Comparison of ENCODE assay signal across 8 cellular contexts in genomic region chr3:133926736-133927542, GRCh38. TPM values are rescaled to one million over a fixed set of nuclear protein-coding genes. Genes with fewer than 3 reads are reported as not detected.
DNase-seq lines count a peak whose midpoint lies in the region; ATAC-seq and TF ChIP-seq lines count a peak whose summit lies in the region.

No MANE protein-coding gene starts in this region.

- no peak overlapping the region for H3K27ac Mint-ChIP-seq in activated CD4-positive, alpha-beta T cell treated with anti-CD3 and anti-CD28 coated beads for 36 hours
- H3K27ac Mint-ChIP-seq in endothelial cell (ENCODE audit: unreplicated experiment) (no peak overlapping the region), neural crest cell (ENCODE audit: unreplicated experiment) (no peak overlapping the region)

- no peak for DNase-seq in activated CD4-positive, alpha-beta T cell treated with anti-CD3 and anti-CD28 coated beads for 36 hours
- no peak for DNase-seq in activated CD4-positive, alpha-beta T cell treated with anti-CD3 and anti-CD28 coated beads for 48 hours
- DNase-seq in Kasumi-1 (lab: John Stamatoyannopoulos, UW) (peak; percentile 22 to 43), endothelial cell (ENCODE audit: low spot score) (no peak), neural crest cell (ENCODE audit: low read depth, low spot score) (peak; percentile 20), SKM-1 (lab: John Stamatoyannopoulos, UW; ENCODE audit: unreplicated experiment) (no peak), hepatic stellate cell (ENCODE audit: low spot score) (no peak)
- no peak for DNase-seq in stimulated activated CD4-positive, alpha-beta T cell treated with anti-CD3 and anti-CD28 coated beads, Interleukin-4, amount 100 ng/mL, for 1 hour

- no peaks in the 10 kb centered on the region for H3K36me3 Mint-ChIP-seq in activated CD4-positive, alpha-beta T cell treated with anti-CD3 and anti-CD28 coated beads for 36 hours (ENCODE audit: low read depth)
- H3K36me3 Mint-ChIP-seq in endothelial cell (ENCODE audit: low read depth, unreplicated experiment) (no peaks in the 10 kb centered on the region), neural crest cell (ENCODE audit: low read depth) (no peaks in the 10 kb centered on the region)

- no peak for ATAC-seq in activated CD4-positive, alpha-beta T cell treated with anti-CD3 and anti-CD28 coated beads for 36 hours

- H3K4me3 Mint-ChIP-seq in activated CD4-positive, alpha-beta T cell treated with anti-CD3 and anti-CD28 coated beads for 36 hours, result peak overlapping the region; percentile 29
- H3K4me3 Mint-ChIP-seq in endothelial cell (ENCODE audit: unreplicated experiment) (peak overlapping the region; percentile 42), neural crest cell (peak overlapping the region; percentile 84)

- intact Hi-C loops in activated CD4-positive, alpha-beta T cell treated with anti-CD3 and anti-CD28 coated beads for 36 hours (cut with DNase I, micrococcal nuclease), result loop anchor here (1.0 to 10.0 kb wide), 9 partner anchors 106 to 1200 kb away; partner anchors contain the start of gene TOPBP1 (in 1 of the 2)

- no peak for TF ChIP-seq CTCF in endothelial cell (IDR thresholded peaks at IDR 0.05; ENCODE audit: unreplicated experiment)
- TF ChIP-seq CTCF in neural crest cell (conservative IDR thresholded peaks at IDR 0.05), result no peak

- CTCF ChIA-PET in activated CD4-positive, alpha-beta T cell treated with anti-CD3 and anti-CD28 coated beads for 36 hours (lab: Charles Lee), result no interaction called here

- peaks cover 16% of the 10 kb centered on the region for H3K27me3 Mint-ChIP-seq in activated CD4-positive, alpha-beta T cell treated with anti-CD3 and anti-CD28 coated beads for 36 hours
- H3K27me3 Mint-ChIP-seq in endothelial cell (ENCODE audit: unreplicated experiment), result peaks cover 12% of the 10 kb centered on the region
- H3K27me3 Mint-ChIP-seq in neural crest cell (ENCODE audit: low read depth), result peaks cover 27% of the 10 kb centered on the region

- peaks cover 6% of the 10 kb centered on the region for H3K4me1 Mint-ChIP-seq in activated CD4-positive, alpha-beta T cell treated with anti-CD3 and anti-CD28 coated beads for 36 hours
- H3K4me1 Mint-ChIP-seq in endothelial cell (ENCODE audit: unreplicated experiment), result peaks cover 4% of the 10 kb centered on the region
- peaks cover 9% of the 10 kb centered on the region for H3K4me1 Mint-ChIP-seq in neural crest cell

- POLR2A ChIA-PET in activated CD4-positive, alpha-beta T cell treated with anti-CD3 and anti-CD28 coated beads for 36 hours (lab: Charles Lee), result no interaction called here

- H3K9me3 Mint-ChIP-seq in activated CD4-positive, alpha-beta T cell treated with anti-CD3 and anti-CD28 coated beads for 36 hours (ENCODE audit: low read depth), result no peaks in the 10 kb centered on the region
- no peaks in the 10 kb centered on the region for H3K9me3 Mint-ChIP-seq in endothelial cell (ENCODE audit: unreplicated experiment)
- no peaks in the 10 kb centered on the region for H3K9me3 Mint-ChIP-seq in neural crest cell

RNA-seq across cellular contexts. Expression of gene RAB6B, which starts 31.3 kb away (rescaled TPM):
- under 1 TPM; 0.23 to 0.51 TPM for total RNA-seq in activated CD4-positive, alpha-beta T cell treated with anti-CD3 and anti-CD28 coated beads for 36 hours
- total RNA-seq in endothelial cell (ENCODE audit: unreplicated experiment), result 3.9 TPM
- total RNA-seq in neural crest cell, result 15.5 and 18.1 TPM in 2 replicates

Comparison
In these comparisons a context has a peak if more than half of its experiments do, and no peak if none do; other contexts are left out.
1. DNase-seq: peak in Kasumi-1 (2 of 2) and neural crest cell (single experiment); none in activated CD4-positive, alpha-beta T cell treated with anti-CD3 and anti-CD28 coated beads for 36 hours (single experiment), activated CD4-positive, alpha-beta T cell treated with anti-CD3 and anti-CD28 coated beads for 48 hours (single experiment), endothelial cell (single experiment), SKM-1 (single experiment), stimulated activated CD4-positive, alpha-beta T cell treated with anti-CD3 and anti-CD28 coated beads, Interleukin-4, amount 100 ng/mL, for 1 hour (single experiment) and hepatic stellate cell (single experiment).
2. H3K4me3 Mint-ChIP-seq: peak in every context shown above with its lines; median percentile 84 in neural crest cell; 42 in endothelial cell; 29 in activated CD4-positive, alpha-beta T cell treated with anti-CD3 and anti-CD28 coated beads for 36 hours.